In genomic region chr17:45490615-45491433, GRCh38 we compare ENCODE assay signal across 8 cellular contexts. TPM values are rescaled to one million over a fixed set of nuclear protein-coding genes. Genes with fewer than 3 reads are reported as not detected.
DNase-seq lines count a peak whose midpoint lies in the region; ATAC-seq and TF ChIP-seq lines count a peak whose summit lies in the region.
"Not testable (repeated sequence)": the region's sequence is repeated elsewhere in the genome, so short reads cannot be mapped to it uniquely, and the experiment has no call there.

PLEKHM1 (minus strand) TSS chr17:45490721; CDS start chr17:45482484, 8,237 bp downstream.

- BruUV-seq in Panc1 (replicated peaks; lab: Mats Ljungman, UMichigan): TSS peak; percentile 90

- CTCF ChIA-PET in Panc1 (lab: Charles Lee): not testable (repeated sequence)

- DNase-seq in DMS153 treated with DMSO at 0.1 percent for 48 hours (lab: John Stamatoyannopoulos, UW; ENCODE audit: unreplicated experiment) (peak; percentile 13), erythroblast (lab: John Stamatoyannopoulos, UW) (peak; percentile 88 to 91), mucosa of gallbladder (ENCODE audit: low spot score) (peak; percentile 84)
- DNase-seq in Panc1 (ENCODE audit: low read depth, low spot score): not testable (repeated sequence)
- DNase-seq in activated T-cell treated with anti-CD3 and anti-CD28 coated beads, Interleukin-2, amount 50 U/mL, for 24 hours: peak; percentile 88
- peak; percentile 46 to 68 for DNase-seq in stimulated activated CD8-positive, alpha-beta memory T cell treated with anti-CD3 and anti-CD28 coated beads, Interleukin-4, amount 100 ng/mL, for 1 hour (ENCODE audit: low read depth in 2 of 2, low spot score in 1 of 2)

- POLR2A ChIA-PET in Panc1 (lab: Charles Lee): not testable (repeated sequence)

- H3K36me3 ChIP-seq in Panc1 (ENCODE audit: control insufficient read depth, insufficient read depth, low read length): not testable (repeated sequence)

- peak within 1 kb of the TSS; percentile 86 for H3K4me3 Mint-ChIP-seq in activated T-cell treated with anti-CD3 and anti-CD28 coated beads, Interleukin-2, amount 50 U/mL, for 24 hours

- H3K9me3 ChIP-seq in Panc1 (ENCODE audit: control insufficient read depth, insufficient read depth, low read depth, low read length): not testable (repeated sequence)

- TF ChIP-seq CTCF in Panc1 (IDR thresholded peaks at IDR 0.05): not testable (repeated sequence)

- H3K27me3 Mint-ChIP-seq in activated T-cell treated with anti-CD3 and anti-CD28 coated beads, Interleukin-2, amount 50 U/mL, for 24 hours: not testable (repeated sequence)

- not testable (repeated sequence) for H3K27ac ChIP-seq in Panc1 (ENCODE audit: low read length)

- in situ Hi-C loops in Panc1 (cut with HindIII; ENCODE audit: low pct_unique_long_range_greater_than_20kb, low sequenced_read_pairs): not testable (repeated sequence)

- H3K4me1 Mint-ChIP-seq in activated T-cell treated with anti-CD3 and anti-CD28 coated beads, Interleukin-2, amount 50 U/mL, for 24 hours (ENCODE audit: low read depth): peaks cover 24% of the 10 kb centered on the region

- not testable (repeated sequence) for H3K27me3 ChIP-seq in Panc1 (ENCODE audit: control insufficient read depth, insufficient read depth, low read length)

- H3K9me3 Mint-ChIP-seq in activated T-cell treated with anti-CD3 and anti-CD28 coated beads, Interleukin-2, amount 50 U/mL, for 24 hours: not testable (repeated sequence)

- peak within 1 kb of the TSS; percentile 89 for H3K27ac Mint-ChIP-seq in activated T-cell treated with anti-CD3 and anti-CD28 coated beads, Interleukin-2, amount 50 U/mL, for 24 hours

- not testable (repeated sequence) for TF ChIP-seq RAD21 in Ishikawa (IDR thresholded peaks at IDR 0.05; ENCODE audit: low read depth)

- TF ChIP-seq POLR2A in erythroblast (IDR thresholded peaks at IDR 0.05; ENCODE audit: low read length): peak; percentile 75

- H3K4me3 ChIP-seq in Panc1 (ENCODE audit: low read depth in 2 of 2, low read length in 2 of 2): peak within 1 kb of the TSS; percentile 48 to 52

- ATAC-seq in GM21619 (IDR thresholded peaks at IDR 0.05; ENCODE audit: unreplicated experiment): peak; percentile 84
- ATAC-seq in Panc1: peak; percentile 97

- TF ChIP-seq EP300 in Ishikawa (IDR thresholded peaks at IDR 0.05; ENCODE audit: borderline replicate concordance): not testable (repeated sequence)

- intact Hi-C loops in Panc1 (cut with micrococcal nuclease; ENCODE audit: unreplicated experiment): not testable (repeated sequence)

- not testable (repeated sequence) for H3K4me1 ChIP-seq in Panc1 (ENCODE audit: control insufficient read depth, insufficient read depth, low read length)

- H3K36me3 Mint-ChIP-seq in activated T-cell treated with anti-CD3 and anti-CD28 coated beads, Interleukin-2, amount 50 U/mL, for 24 hours (ENCODE audit: low read depth): not testable (repeated sequence)

TF ChIP-seq in Ishikawa, 13 proteins besides CTCF, POLR2A, EP300 and RAD21:
- TF ChIP-seq MAX (IDR thresholded peaks at IDR 0.05): 0 out of 2 replicates have a peak, but pooled peaks have one; percentile 11
- peak; percentile 50 for TF ChIP-seq TAF1 (IDR thresholded peaks at IDR 0.05; ENCODE audit: low read depth)
TF ChIP-seq in Ishikawa: peak in this region for 2; not testable (repeated sequence) for 11.

RNA-seq across cellular contexts. Expression of gene PLEKHM1, which starts in this region (rescaled TPM):
- 28.5 TPM for total RNA-seq in Panc1 (2021; ENCODE audit: unreplicated experiment)
- polyA plus RNA-seq in Panc1 (2012; ENCODE audit: insufficient read length): 15.7 TPM
- 71.9 TPM for total RNA-seq in mucosa of gallbladder
